10 cellular contexts compared by ENCODE assay signal in genomic region chr2:238439093-238439849, GRCh38. TPM values are rescaled to one million over a fixed set of nuclear protein-coding genes. Genes with fewer than 3 reads are reported as not detected.
DNase-seq lines count a peak whose midpoint lies in the region; ATAC-seq and TF ChIP-seq lines count a peak whose summit lies in the region.
"Had no signal": no experiment of that assay in that cellular context is flagged by ENCODE, and none has a peak within 500 bp of the region (broad histone marks: within the 10 kb centered on the region; RNA-seq: fewer than 3 reads in every experiment).

No MANE protein-coding gene starts in this region.

- peak overlapping the region; percentile 54 for H3K4me3 Mint-ChIP-seq in MCF 10A (ENCODE audit: unreplicated experiment)
- H3K4me3 Mint-ChIP-seq in naive thymus-derived CD8-positive, alpha-beta T cell: peak overlapping the region in 9 of 10 donors; percentile 9 to 57 (median 26)
- H3K4me3 Mint-ChIP-seq: activated B cell treated with CpG ODN at 0.5 μM for 24 hours had no signal

- POLR2A ChIA-PET in MCF 10A (lab: Yijun Ruan, JAX): interaction anchor here (0.6 to 3.5 kb wide), 15 partner anchors 9 to 474 kb away, joined by 3 to 35 read pairs (median 3); partner anchors contain the start of gene TWIST2
- POLR2A ChIA-PET in naive thymus-derived CD8-positive, alpha-beta T cell (lab: Charles Lee): no interaction called here

- H3K9me3 Mint-ChIP-seq in MCF 10A (ENCODE audit: unreplicated experiment): no peaks in the 10 kb centered on the region
- H3K9me3 Mint-ChIP-seq in naive thymus-derived CD8-positive, alpha-beta T cell: no peaks in the 10 kb centered on the region
- H3K9me3 Mint-ChIP-seq: activated B cell treated with CpG ODN at 0.5 μM for 24 hours had no signal

- H3K9me3 ChIP-seq in RWPE2 (ENCODE audit: severe bottlenecking) (no peaks in the 10 kb centered on the region), aorta (ENCODE audit: control insufficient read depth, low read length) (no peaks in the 10 kb centered on the region)

- H3K4me1 Mint-ChIP-seq in MCF 10A (ENCODE audit: insufficient read depth, unreplicated experiment): peaks cover 31% of the 10 kb centered on the region
- peaks cover 34 to 78% (median 69%) of the 10 kb centered on the region in 4 donors for H3K4me1 Mint-ChIP-seq in naive thymus-derived CD8-positive, alpha-beta T cell

- ATAC-seq in RWPE2 (ENCODE audit: low read depth): peak; percentile 82
- ATAC-seq in naive thymus-derived CD8-positive, alpha-beta T cell: no peak
- ATAC-seq in aorta (ENCODE audit: low FRiP score): peak; percentile 74

- WGBS in aorta, 2 donors: 5 to 11% methylated on average over 23 of the region's 23 CpGs

- peak overlapping the region; percentile 100 for H3K27ac ChIP-seq in RWPE2 (ENCODE audit: poor library complexity, severe bottlenecking)
- peak overlapping the region; percentile 46 to 68 for H3K27ac ChIP-seq in aorta (ENCODE audit: low read depth in 1 of 2, low read length in 2 of 2)

- H3K36me3 ChIP-seq in RWPE2 (ENCODE audit: low read depth) (peaks cover 93% of the 10 kb centered on the region), aorta (ENCODE audit: control insufficient read depth in 1 of 2, insufficient read depth in 2 of 2, low read length in 1 of 2) (peaks cover 0 to 3% of the 10 kb centered on the region in 2 donors)

- H3K27me3 ChIP-seq in RWPE2 (ENCODE audit: insufficient read depth, poor library complexity, severe bottlenecking): no peaks in the 10 kb centered on the region
- H3K27me3 ChIP-seq in aorta (ENCODE audit: control insufficient read depth in 1 of 2, insufficient read depth in 2 of 2, low read length in 1 of 2): no peaks in the 10 kb centered on the region

- peak; percentile 57 for DNase-seq in 8988T
- peak; percentile 95 for DNase-seq in RWPE2 (ENCODE audit: low spot score)
- DNase-seq in MCF 10A (ENCODE audit: unreplicated experiment): peak; percentile 99
- DNase-seq in naive thymus-derived CD8-positive, alpha-beta T cell: no peak
- DNase-seq in aorta: peak in 1 of 2 donors; percentile 86
- no peak for DNase-seq in GM19240 (ENCODE audit: insufficient read length, low spot score)
- DNase-seq in SIG-M5 treated with dmso at 0.1 percent for 504 hours (lab: John Stamatoyannopoulos, UW; ENCODE audit: unreplicated experiment): no peak
- DNase-seq in NCI-H146 treated with DMSO at 0.1 percent for 48 hours (lab: John Stamatoyannopoulos, UW; ENCODE audit: unreplicated experiment): no peak
- DNase-seq: activated B cell treated with CpG ODN at 0.5 μM for 24 hours, DND-41 had no signal

- TSS peak; percentile 96 for BruUV-seq in MCF 10A (replicated peaks; lab: Mats Ljungman, UMichigan)

- no peak for TF ChIP-seq CTCF in RWPE2 (IDR thresholded peaks at IDR 0.05; ENCODE audit: poor library complexity, severe bottlenecking)
- TF ChIP-seq CTCF in MCF 10A (IDR thresholded peaks at IDR 0.05; ENCODE audit: unreplicated experiment): no peak

- no peak overlapping the region for H3K4me3 ChIP-seq in RWPE2 (ENCODE audit: severe bottlenecking)
- H3K4me3 ChIP-seq in aorta (ENCODE audit: low read length in 2 of 2): peak overlapping the region; percentile 7 to 17

- H3K36me3 Mint-ChIP-seq in MCF 10A (ENCODE audit: insufficient read depth, unreplicated experiment): peaks cover 69% of the 10 kb centered on the region
- H3K36me3 Mint-ChIP-seq in naive thymus-derived CD8-positive, alpha-beta T cell: peaks cover 4 to 88% (median 8%) of the 10 kb centered on the region in 3 donors

- H3K4me1 ChIP-seq in RWPE2 (ENCODE audit: insufficient read depth, poor library complexity, severe bottlenecking) (peaks cover 81% of the 10 kb centered on the region), aorta (ENCODE audit: control insufficient read depth in 1 of 2, insufficient read depth in 2 of 2, low read length in 2 of 2) (no peaks in the 10 kb centered on the region)

- H3K27me3 Mint-ChIP-seq in MCF 10A (ENCODE audit: insufficient read depth, unreplicated experiment): no peaks in the 10 kb centered on the region
- no peaks in the 10 kb centered on the region for H3K27me3 Mint-ChIP-seq in naive thymus-derived CD8-positive, alpha-beta T cell
- H3K27me3 Mint-ChIP-seq: activated B cell treated with CpG ODN at 0.5 μM for 24 hours had no signal

- H3K27ac Mint-ChIP-seq in MCF 10A (ENCODE audit: low read depth, unreplicated experiment): peak overlapping the region; percentile 99
- H3K27ac Mint-ChIP-seq in naive thymus-derived CD8-positive, alpha-beta T cell: peak overlapping the region; percentile 7 to 94 (median 70)
- H3K27ac Mint-ChIP-seq: activated B cell treated with CpG ODN at 0.5 μM for 24 hours had no signal

- intact Hi-C loops in MCF 10A (cut with micrococcal nuclease): loop anchor here (1.0 kb wide), 2 partner anchors 11 to 149 kb away; no protein-coding TSS in a partner anchor
- intact Hi-C loops in aorta (cut with DNase I): no loop called here

- CTCF ChIA-PET in MCF 10A (lab: Yijun Ruan, JAX): interaction anchor here (0.6 to 1.2 kb wide), 4 partner anchors 11 to 156 kb away, joined by 3 to 4 read pairs (median 3); no protein-coding TSS in a partner anchor

RNA-seq across cellular contexts. Expression of gene ASB1, which starts 12.5 kb away (rescaled TPM):
- total RNA-seq in MCF 10A (2022) (104 and 113 TPM in 2 replicates), aorta (10 to 100 TPM; 31.3 to 42.8 TPM)
- 10 to 100 TPM; 53.3 TPM for total RNA-seq in naive thymus-derived CD8-positive, alpha-beta T cell
- polyA plus RNA-seq in naive thymus-derived CD8-positive, alpha-beta T cell: 10 to 100 TPM; 23.3 to 35.7 (median 26.1) TPM
- polyA plus RNA-seq in aorta: 10 to 100 TPM; 20.0 to 45.2 TPM

Comparison
In these comparisons a context has a peak if more than half of its experiments do, and no peak if none do; other contexts are left out.
1. DNase-seq: peak in 8988T (single experiment), RWPE2 (single experiment) and MCF 10A (single experiment); none in naive thymus-derived CD8-positive, alpha-beta T cell (0 of 10), GM19240 (single experiment), SIG-M5 treated with dmso at 0.1 percent for 504 hours (single experiment) and NCI-H146 treated with DMSO at 0.1 percent for 48 hours (single experiment).
2. ATAC-seq: peak in RWPE2 (single experiment) and aorta (single experiment); none in naive thymus-derived CD8-positive, alpha-beta T cell (0 of 2).